Comparison of ENCODE assay signal across 15 cellular contexts in the genomic region with DNA sequence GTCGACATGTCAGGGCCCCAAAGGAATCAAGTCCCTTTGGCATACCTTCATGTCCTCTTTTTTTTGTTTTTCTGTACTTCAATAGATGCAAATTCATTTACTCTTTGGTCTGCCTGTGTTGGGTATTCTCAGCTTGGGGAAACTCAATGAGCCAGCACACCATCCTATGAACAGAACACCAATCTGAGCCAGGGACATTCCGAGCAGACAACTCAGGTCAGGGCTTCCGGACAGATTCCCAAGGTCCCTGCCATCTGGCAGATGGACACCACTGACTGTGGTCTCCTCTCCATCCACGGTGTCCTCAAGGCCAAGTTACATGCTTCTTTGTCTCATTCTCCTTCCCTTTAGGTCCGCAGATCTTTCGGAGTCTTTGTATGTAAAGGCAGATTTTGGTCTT.
"Had no signal": no experiment of that assay in that cellular context is flagged by ENCODE, and none has a peak within 500 bp of the region (broad histone marks: within the 10 kb centered on the region; RNA-seq: fewer than 3 reads in every experiment).

No MANE protein-coding gene starts in this region.

- DNase-seq: activated naive CD4-positive, alpha-beta T cell treated with Interleukin-2 at 50 U/mL for 16 hours; activated naive CD8-positive, alpha-beta T cell treated with anti-CD3 and anti-CD28 coated beads, Interleukin-2, amount 50 U/mL, for 24 hours; activated T-cell treated with anti-CD3 and anti-CD28 coated beads for 4 hours; aorta; erythroblast; hippocampal formation; kidney; mesenchymal stem cell; stimulated activated CD4-positive, alpha-beta T cell treated with anti-CD3 and anti-CD28 coated beads, Interleukin-2, amount 100 ng/mL, for 24 hours; T-helper 2 cell; thyroid gland had no signal

- H3K4me3 Mint-ChIP-seq: activated naive CD8-positive, alpha-beta T cell treated with anti-CD3 and anti-CD28 coated beads, Interleukin-2, amount 50 U/mL, for 24 hours; activated T-helper 17 cell treated with anti-CD3 and anti-CD28 coated beads, Interleukin-2, amount 50 U/mL, for 72 hours; natural killer cell treated with Interleukin-12 subunit alpha and Interleukin-12 subunit beta and Interleukin-15 and Interleukin-18, amount 100 ng/mL, for 72 hours had no signal

- H3K27ac Mint-ChIP-seq: activated naive CD8-positive, alpha-beta T cell treated with anti-CD3 and anti-CD28 coated beads, Interleukin-2, amount 50 U/mL, for 24 hours; activated T-helper 17 cell treated with anti-CD3 and anti-CD28 coated beads, Interleukin-2, amount 50 U/mL, for 72 hours; natural killer cell treated with Interleukin-12 subunit alpha and Interleukin-12 subunit beta and Interleukin-15 and Interleukin-18, amount 100 ng/mL, for 72 hours had no signal

- H3K9me3 ChIP-seq: breast epithelium, thyroid gland had no signal

- H3K4me1 Mint-ChIP-seq: activated naive CD8-positive, alpha-beta T cell treated with anti-CD3 and anti-CD28 coated beads, Interleukin-2, amount 50 U/mL, for 24 hours; activated T-helper 17 cell treated with anti-CD3 and anti-CD28 coated beads, Interleukin-2, amount 50 U/mL, for 72 hours had no signal

- H3K9me3 Mint-ChIP-seq: activated naive CD8-positive, alpha-beta T cell treated with anti-CD3 and anti-CD28 coated beads, Interleukin-2, amount 50 U/mL, for 24 hours; activated T-helper 17 cell treated with anti-CD3 and anti-CD28 coated beads, Interleukin-2, amount 50 U/mL, for 72 hours; natural killer cell treated with Interleukin-12 subunit alpha and Interleukin-12 subunit beta and Interleukin-15 and Interleukin-18, amount 100 ng/mL, for 72 hours had no signal

- ATAC-seq: activated naive CD8-positive, alpha-beta T cell treated with anti-CD3 and anti-CD28 coated beads, Interleukin-2, amount 50 U/mL, for 24 hours; activated T-helper 17 cell treated with anti-CD3 and anti-CD28 coated beads, Interleukin-2, amount 50 U/mL, for 72 hours; natural killer cell treated with Interleukin-12 subunit alpha and Interleukin-12 subunit beta and Interleukin-15 and Interleukin-18, amount 100 ng/mL, for 72 hours; sciatic nerve had no signal

- H3K27me3 Mint-ChIP-seq: activated naive CD8-positive, alpha-beta T cell treated with anti-CD3 and anti-CD28 coated beads, Interleukin-2, amount 50 U/mL, for 24 hours; activated T-helper 17 cell treated with anti-CD3 and anti-CD28 coated beads, Interleukin-2, amount 50 U/mL, for 72 hours; natural killer cell treated with Interleukin-12 subunit alpha and Interleukin-12 subunit beta and Interleukin-15 and Interleukin-18, amount 100 ng/mL, for 72 hours had no signal

- H3K36me3 Mint-ChIP-seq: natural killer cell treated with Interleukin-12 subunit alpha and Interleukin-12 subunit beta and Interleukin-15 and Interleukin-18, amount 100 ng/mL, for 72 hours had no signal

- H3K27ac ChIP-seq: breast epithelium, thyroid gland had no signal
